In the genomic region with DNA sequence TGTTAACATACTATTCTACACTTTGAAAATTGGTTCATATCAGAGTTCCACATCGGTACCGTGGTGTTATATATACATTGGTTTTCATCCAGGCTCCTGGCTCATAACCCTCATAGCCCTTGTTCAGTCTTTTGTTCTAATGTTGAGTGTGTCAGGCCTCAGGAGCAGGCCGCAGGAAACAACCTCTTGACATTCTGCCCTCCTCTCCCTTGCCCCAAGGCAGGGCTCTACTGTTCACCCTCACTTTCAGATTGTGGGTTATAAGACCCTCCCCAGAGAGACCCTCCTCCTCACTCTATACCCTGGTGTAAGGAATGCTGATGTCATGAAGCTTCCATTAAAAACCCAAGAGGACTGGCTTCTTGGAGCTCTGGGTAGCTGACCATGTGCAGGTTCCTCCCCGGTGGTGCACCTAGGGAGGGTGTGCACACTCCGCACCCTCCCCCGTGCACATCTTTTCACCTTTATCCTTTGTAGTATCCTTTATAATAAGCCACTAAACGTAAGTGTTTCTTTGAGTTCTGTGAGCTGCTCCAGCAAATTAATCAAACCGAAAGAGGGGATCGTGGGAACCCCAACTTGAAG, we compare ENCODE assay signal across 16 cellular contexts. TPM values are rescaled to one million over a fixed set of nuclear protein-coding genes. Genes with fewer than 3 reads are reported as not detected.
A peak's percentile ranks its signal among the peaks of the same experiment; 100 is the strongest.
DNase-seq lines count a peak whose midpoint lies in the region; ATAC-seq and TF ChIP-seq lines count a peak whose summit lies in the region.
"Had no signal": no experiment of that assay in that cellular context is flagged by ENCODE, and none has a peak within 500 bp of the region (broad histone marks: within the 10 kb centered on the region; RNA-seq: fewer than 3 reads in every experiment).

No MANE protein-coding gene starts in this region.

- H3K27me3 ChIP-seq in thyroid gland: no peaks in the 10 kb centered on the region
- H3K27me3 ChIP-seq: BE2C, left lung had no signal

- CTCF ChIA-PET in RWPE1 (lab: Yijun Ruan, JAX): no interaction called here

- no peak overlapping the region for H3K4me3 ChIP-seq in thyroid gland (replicated peaks in 1 of 3)
- H3K4me3 ChIP-seq: left lung had no signal

- H3K4me1 ChIP-seq in thyroid gland: peaks cover 15 to 16% of the 10 kb centered on the region in 2 donors

- H3K36me3 Mint-ChIP-seq in activated naive CD8-positive, alpha-beta T cell: no peaks in the 10 kb centered on the region
- H3K36me3 Mint-ChIP-seq in activated naive CD8-positive, alpha-beta T cell treated with anti-CD3 and anti-CD28 coated beads, Interleukin-2, amount 50 U/mL, for 24 hours (ENCODE audit: low read depth): peaks cover 3% of the 10 kb centered on the region
- H3K36me3 Mint-ChIP-seq in immature natural killer cell (no peaks in the 10 kb centered on the region), type B pancreatic cell (no peaks in the 10 kb centered on the region)

- DNase-seq in activated naive CD8-positive, alpha-beta T cell treated with anti-CD3 and anti-CD28 coated beads, Interleukin-2, amount 50 U/mL, for 24 hours: no peak
- DNase-seq in RWPE1 (ENCODE audit: low spot score): no peak
- DNase-seq in immature natural killer cell: no peak
- DNase-seq in type B pancreatic cell (ENCODE audit: extremely low spot score, unreplicated experiment): no peak
- DNase-seq in thyroid gland: no peak
- no peak for DNase-seq in NAMALWA (ENCODE audit: low spot score)
- DNase-seq in DMS 273 (lab: John Stamatoyannopoulos, UW; ENCODE audit: unreplicated experiment): no peak
- DNase-seq: BE2C, DND-41, foreskin melanocyte, Kasumi-1, left lung, NCI-H1436 treated with DMSO at 0.1 percent for 48 hours, NCI-H446 had no signal

- no peaks in the 10 kb centered on the region for H3K9me3 ChIP-seq in thyroid gland
- H3K9me3 ChIP-seq: BE2C, left lung had no signal

- 71 to 72% methylated on average over 9 of the region's 9 CpGs for WGBS in thyroid gland, 2 donors

- TF ChIP-seq CTCF in RWPE1 (conservative IDR thresholded peaks at IDR 0.05; ENCODE audit: low read depth): no peak
- TF ChIP-seq CTCF in type B pancreatic cell (conservative IDR thresholded peaks at IDR 0.05): no peak
- no peak for TF ChIP-seq CTCF in thyroid gland (IDR thresholded peaks at IDR 0.05)

- no peak for TF ChIP-seq POLR2A in thyroid gland (IDR thresholded peaks at IDR 0.05)

- no peaks in the 10 kb centered on the region for H3K27me3 Mint-ChIP-seq in activated naive CD8-positive, alpha-beta T cell
- H3K27me3 Mint-ChIP-seq in activated naive CD8-positive, alpha-beta T cell treated with anti-CD3 and anti-CD28 coated beads, Interleukin-2, amount 50 U/mL, for 24 hours: peaks cover 4% of the 10 kb centered on the region
- peaks cover 8 to 17% (median 9%) of the 10 kb centered on the region in 3 donors for H3K27me3 Mint-ChIP-seq in immature natural killer cell (ENCODE audit: low read depth in 3 of 3)
- H3K27me3 Mint-ChIP-seq in type B pancreatic cell: peaks cover 3% of the 10 kb centered on the region

- H3K4me3 Mint-ChIP-seq in activated naive CD8-positive, alpha-beta T cell: peak overlapping the region; percentile 55
- H3K4me3 Mint-ChIP-seq in activated naive CD8-positive, alpha-beta T cell treated with anti-CD3 and anti-CD28 coated beads, Interleukin-2, amount 50 U/mL, for 24 hours: no peak overlapping the region
- H3K4me3 Mint-ChIP-seq in immature natural killer cell (peak overlapping the region; percentile 21 to 55 (median 44)), type B pancreatic cell (peak overlapping the region; percentile 78)

- intact Hi-C loops in thyroid gland (cut with DNase I): loop anchor here (5.0 kb wide), 1 partner anchor 233 kb away; no protein-coding TSS in a partner anchor

- H3K27ac ChIP-seq in RWPE1 (peak overlapping the region; percentile 99), thyroid gland (no peak overlapping the region)
- H3K27ac ChIP-seq: left lung had no signal

- H3K9me3 Mint-ChIP-seq in activated naive CD8-positive, alpha-beta T cell (ENCODE audit: low read depth): no peaks in the 10 kb centered on the region
- H3K9me3 Mint-ChIP-seq in activated naive CD8-positive, alpha-beta T cell treated with anti-CD3 and anti-CD28 coated beads, Interleukin-2, amount 50 U/mL, for 24 hours: no peaks in the 10 kb centered on the region
- H3K9me3 Mint-ChIP-seq in immature natural killer cell (peaks cover 0 to 3% (median 0%) of the 10 kb centered on the region in 6 donors), type B pancreatic cell (no peaks in the 10 kb centered on the region)

- H3K27ac Mint-ChIP-seq in activated naive CD8-positive, alpha-beta T cell: no peak overlapping the region
- H3K27ac Mint-ChIP-seq in activated naive CD8-positive, alpha-beta T cell treated with anti-CD3 and anti-CD28 coated beads, Interleukin-2, amount 50 U/mL, for 24 hours: no peak overlapping the region
- H3K27ac Mint-ChIP-seq in immature natural killer cell (peak overlapping the region in 2 of 6 donors; percentile 34 to 72), type B pancreatic cell (peak overlapping the region; percentile 81)

- POLR2A ChIA-PET in RWPE1 (lab: Yijun Ruan, JAX; ENCODE audit: low non-redundant PET): interaction anchor here (1.4 kb wide), 1 partner anchor 12 kb away, joined by 7 read pairs; a partner anchor contains a TSS

- ATAC-seq in activated naive CD8-positive, alpha-beta T cell treated with anti-CD3 and anti-CD28 coated beads, Interleukin-2, amount 50 U/mL, for 24 hours: no peak
- ATAC-seq: left lung had no signal

- H3K4me1 Mint-ChIP-seq in activated naive CD8-positive, alpha-beta T cell (ENCODE audit: low read depth): peaks cover 37% of the 10 kb centered on the region
- H3K4me1 Mint-ChIP-seq in activated naive CD8-positive, alpha-beta T cell treated with anti-CD3 and anti-CD28 coated beads, Interleukin-2, amount 50 U/mL, for 24 hours: peaks cover 43% of the 10 kb centered on the region
- H3K4me1 Mint-ChIP-seq in immature natural killer cell (peaks cover 21 to 31% of the 10 kb centered on the region in 2 donors), type B pancreatic cell (ENCODE audit: unreplicated experiment) (peaks cover 19% of the 10 kb centered on the region)

- H3K36me3 ChIP-seq in thyroid gland: peaks cover 0 to under 1% of the 10 kb centered on the region in 2 donors
- H3K36me3 ChIP-seq: BE2C had no signal

RNA-seq across cellular contexts. Expression of a gene that starts 12.1 kb away (rescaled TPM):
- 1 to 10 TPM; 1.1 to 4.8 (median 2.3) TPM for polyA plus RNA-seq in immature natural killer cell
- total RNA-seq in type B pancreatic cell (ENCODE audit: low replicate concordance) (32.0 and 40.9 TPM in 2 replicates), thyroid gland (10 to 100 TPM; 50.5 to 59.9 (median 54.4) TPM)

RNA-seq across cellular contexts. Expression of a gene that starts 26.3 kb away (rescaled TPM):
- polyA plus RNA-seq in immature natural killer cell: 10 to 100 TPM; 12.4 to 26.7 (median 14.2) TPM
- 70.5 and 80.9 TPM in 2 replicates for total RNA-seq in type B pancreatic cell (ENCODE audit: low replicate concordance)
- total RNA-seq in thyroid gland: 10 to 100 TPM; 27.9 to 36.8 (median 31.5) TPM

RNA-seq across cellular contexts. Expression of a gene that starts 37.9 kb away (rescaled TPM):
- 100 to 1,000 TPM in 2 of 3 donors, 10 to 100 TPM in 1; 86.1 to 131 (median 118) TPM for polyA plus RNA-seq in immature natural killer cell
- total RNA-seq in type B pancreatic cell (ENCODE audit: low replicate concordance): 15.0 and 29.4 TPM in 2 replicates
- total RNA-seq in thyroid gland: 100 to 1,000 TPM in 1 of 4 donors, 10 to 100 TPM in 3; 38.6 to 105 (median 60.6) TPM

RNA-seq across cellular contexts. Expression of a gene that starts 49.1 kb away (rescaled TPM):
- 10 to 100 TPM; 15.2 to 25.9 (median 22.9) TPM for polyA plus RNA-seq in immature natural killer cell
- 53.1 and 62.2 TPM in 2 replicates for total RNA-seq in type B pancreatic cell (ENCODE audit: low replicate concordance)
- 10 to 100 TPM; 32.8 to 55.8 (median 40.6) TPM for total RNA-seq in thyroid gland

RNA-seq across cellular contexts. Expression of a gene that starts 58.0 kb away (rescaled TPM):
- 1 to 10 TPM in 1 of 3 donors, under 1 TPM in 1, not detected in 1; 0.34 to 2.2 TPM for polyA plus RNA-seq in immature natural killer cell
- total RNA-seq in type B pancreatic cell (ENCODE audit: low replicate concordance) (3.2 and 6.7 TPM in 2 replicates), thyroid gland (1 to 10 TPM; 4.3 to 9.4 (median 6.9) TPM)
- total RNA-seq: SK-MEL-5 had no signal
